ENCODE assay signal across 8 cellular contexts in genomic region chr17:28718317-28718672, GRCh38. TPM values are rescaled to one million over a fixed set of nuclear protein-coding genes. Genes with fewer than 3 reads are reported as not detected.
DNase-seq lines count a peak whose midpoint lies in the region; ATAC-seq and TF ChIP-seq lines count a peak whose summit lies in the region.

No MANE protein-coding gene starts in this region.

- TF ChIP-seq CTCF in CD4-positive, alpha-beta T cell (IDR thresholded peaks at IDR 0.05): no peak
- no peak for TF ChIP-seq CTCF in OCI-LY1 (IDR thresholded peaks at IDR 0.05; ENCODE audit: low read length)
- TF ChIP-seq CTCF in neural progenitor cell (IDR thresholded peaks at IDR 0.05): no peak

- H3K36me3 Mint-ChIP-seq in CD4-positive, alpha-beta T cell (ENCODE audit: low read depth): peaks cover 35% of the 10 kb centered on the region
- H3K36me3 Mint-ChIP-seq in effector memory CD8-positive, alpha-beta T cell (ENCODE audit: insufficient read depth): peaks cover 42% of the 10 kb centered on the region
- peaks cover 44% of the 10 kb centered on the region for H3K36me3 Mint-ChIP-seq in neural progenitor cell

- peak overlapping the region; percentile 79 for H3K27ac Mint-ChIP-seq in CD4-positive, alpha-beta T cell
- no peak overlapping the region for H3K27ac Mint-ChIP-seq in effector memory CD8-positive, alpha-beta T cell
- peak overlapping the region; percentile 87 for H3K27ac Mint-ChIP-seq in neural progenitor cell

- H3K9me3 ChIP-seq in CD4-positive, alpha-beta T cell (ENCODE audit: control insufficient read depth, low read length): no peaks in the 10 kb centered on the region
- H3K9me3 ChIP-seq in OCI-LY1 (ENCODE audit: low read length) (no peaks in the 10 kb centered on the region), neural progenitor cell (ENCODE audit: low read depth) (no peaks in the 10 kb centered on the region)

- no peaks in the 10 kb centered on the region for H4K20me1 ChIP-seq in OCI-LY1 (ENCODE audit: insufficient read depth, low read length)
- H4K20me1 ChIP-seq in neural progenitor cell (ENCODE audit: low read depth): peaks cover 34% of the 10 kb centered on the region

- H3K4me3 ChIP-seq in OCI-LY1 (ENCODE audit: low read depth, low read length, poor library complexity, severe bottlenecking) (no peak overlapping the region), neural progenitor cell (peak overlapping the region; percentile 88)

- H3K9me2 ChIP-seq in OCI-LY1 (ENCODE audit: low read depth, low read length): no peaks in the 10 kb centered on the region

- H3K9ac ChIP-seq in OCI-LY1 (ENCODE audit: low read length): no peak overlapping the region
- H3K9ac ChIP-seq in neural progenitor cell: no peak overlapping the region

- H3K79me2 ChIP-seq in OCI-LY1 (ENCODE audit: insufficient read depth, low read length) (peaks cover 18% of the 10 kb centered on the region), neural progenitor cell (ENCODE audit: low read depth) (peaks cover 58% of the 10 kb centered on the region)

- no peaks in the 10 kb centered on the region for H3K9me3 Mint-ChIP-seq in CD4-positive, alpha-beta T cell
- no peaks in the 10 kb centered on the region for H3K9me3 Mint-ChIP-seq in effector memory CD8-positive, alpha-beta T cell
- H3K9me3 Mint-ChIP-seq in neural progenitor cell: no peaks in the 10 kb centered on the region

- H3K4me3 Mint-ChIP-seq in CD4-positive, alpha-beta T cell: peak overlapping the region; percentile 79
- H3K4me3 Mint-ChIP-seq in effector memory CD8-positive, alpha-beta T cell: peak overlapping the region; percentile 20 to 52
- peak overlapping the region; percentile 88 for H3K4me3 Mint-ChIP-seq in neural progenitor cell

- H3F3A ChIP-seq in OCI-LY1 (ENCODE audit: insufficient read depth, low read length): peaks cover 8% of the 10 kb centered on the region; the same call in 1 of the 2 replicates
- H3F3A ChIP-seq in neural progenitor cell (ENCODE audit: low read depth): peaks cover 62% of the 10 kb centered on the region

- H3K36me3 ChIP-seq in OCI-LY1 (ENCODE audit: insufficient read depth, low read length) (peaks cover 34% of the 10 kb centered on the region), neural progenitor cell (peaks cover 7% of the 10 kb centered on the region)

- POLR2A ChIA-PET in CD4-positive, alpha-beta T cell (lab: Charles Lee): no interaction called here

- H2AFZ ChIP-seq in OCI-LY1 (ENCODE audit: low read length) (no peak overlapping the region), neural progenitor cell (replicated peaks) (no peak overlapping the region)

- H3K27me3 Mint-ChIP-seq in CD4-positive, alpha-beta T cell: peaks cover 35% of the 10 kb centered on the region
- peaks cover 0 to 25% of the 10 kb centered on the region in 2 donors for H3K27me3 Mint-ChIP-seq in effector memory CD8-positive, alpha-beta T cell
- peaks cover 11% of the 10 kb centered on the region for H3K27me3 Mint-ChIP-seq in neural progenitor cell (ENCODE audit: insufficient read depth, low read depth)

- H3K27me3 ChIP-seq in CD4-positive, alpha-beta T cell (ENCODE audit: control insufficient read depth, insufficient read depth, low read length): peaks cover 21% of the 10 kb centered on the region
- H3K27me3 ChIP-seq in OCI-LY1 (ENCODE audit: insufficient read depth, low read length): no peaks in the 10 kb centered on the region
- H3K27me3 ChIP-seq in neural progenitor cell: no peaks in the 10 kb centered on the region

- peaks cover 45% of the 10 kb centered on the region for H3K4me1 Mint-ChIP-seq in CD4-positive, alpha-beta T cell (ENCODE audit: low read depth)
- peaks cover 29 to 31% of the 10 kb centered on the region in 2 donors for H3K4me1 Mint-ChIP-seq in effector memory CD8-positive, alpha-beta T cell (ENCODE audit: low read depth in 2 of 2)
- peaks cover 58% of the 10 kb centered on the region for H3K4me1 Mint-ChIP-seq in neural progenitor cell

- no peak overlapping the region for H3K27ac ChIP-seq in CD4-positive, alpha-beta T cell (ENCODE audit: low read depth, low read length)
- H3K27ac ChIP-seq in OCI-LY1 (ENCODE audit: low read depth, low read length, poor library complexity, severe bottlenecking) (no peak overlapping the region), neural progenitor cell (peak overlapping the region; percentile 5)

- ATAC-seq in CD4-positive, alpha-beta T cell (ENCODE audit: poor library complexity): no peak
- ATAC-seq in effector memory CD8-positive, alpha-beta T cell (replicated peaks): no peak
- ATAC-seq in HG03280 (IDR thresholded peaks at IDR 0.05; ENCODE audit: unreplicated experiment): no peak

- H3K4me2 ChIP-seq in OCI-LY1 (ENCODE audit: low read length): peak overlapping the region; percentile 74; the same call in 1 of the 2 replicates
- H3K4me2 ChIP-seq in neural progenitor cell: peak overlapping the region; percentile 99

- intact Hi-C loops in CD4-positive, alpha-beta T cell (cut with DNase I, micrococcal nuclease): loop anchor here (2.0 to 10.0 kb wide), 4 partner anchors 55 to 363 kb away; partner anchors contain the start of genes DHRS13 (in 1 of the 2), PHF12 (in 1 of the 2), POLDIP2 (in 1 of the 2) and SUPT6H (in 1 of the 2)

- H3K4me1 ChIP-seq in OCI-LY1 (ENCODE audit: insufficient read depth, low read length, severe bottlenecking) (peaks cover 43% of the 10 kb centered on the region), neural progenitor cell (peaks cover 38% of the 10 kb centered on the region)

- DNase-seq in CD4-positive, alpha-beta T cell: no peak
- DNase-seq in effector memory CD8-positive, alpha-beta T cell: no peak
- DNase-seq in neural progenitor cell (ENCODE audit: low spot score): peak; percentile 49
- no peak for DNase-seq in activated CD4-positive, CD25-positive, alpha-beta regulatory T cell treated with anti-CD3 and anti-CD28 coated beads, Interleukin-2, amount 50 U/mL, for 72 hours
- no peak for DNase-seq in NCI-H1930 (lab: John Stamatoyannopoulos, UW)
- no peak for DNase-seq in GF-D8 (lab: John Stamatoyannopoulos, UW)

- CTCF ChIA-PET in CD4-positive, alpha-beta T cell (lab: Charles Lee): no interaction called here

RNA-seq across cellular contexts. Expression of gene RAB34, which starts 0.6 kb away (rescaled TPM):
- 10 to 100 TPM; 20.7 to 21.3 TPM for total RNA-seq in CD4-positive, alpha-beta T cell
- 82.8 and 133 TPM in 2 replicates for total RNA-seq in neural progenitor cell (ENCODE audit: low replicate concordance)

RNA-seq across cellular contexts. Expression of gene RPL23A, which starts 1.5 kb away (rescaled TPM):
- total RNA-seq in CD4-positive, alpha-beta T cell: 1,000 to 10,000 TPM; 3,393 to 3,457 TPM
- total RNA-seq in neural progenitor cell (ENCODE audit: low replicate concordance): 581 and 932 TPM in 2 replicates

RNA-seq across cellular contexts. Expression of gene PROCA1, which starts 6.6 kb away (rescaled TPM):
- total RNA-seq in CD4-positive, alpha-beta T cell: 1 to 10 TPM; 3.5 to 4.1 TPM
- 12.5 and 32.7 TPM in 2 replicates for total RNA-seq in neural progenitor cell (ENCODE audit: low replicate concordance)

RNA-seq across cellular contexts. Expression of gene TLCD1, which starts 7.7 kb away (rescaled TPM):
- total RNA-seq in CD4-positive, alpha-beta T cell: under 1 TPM; 0.39 to 0.60 TPM
- total RNA-seq in neural progenitor cell (ENCODE audit: low replicate concordance): 10.0 and 13.4 TPM in 2 replicates

RNA-seq across cellular contexts. Expression of gene NEK8, which starts 10.3 kb away (rescaled TPM):
- 1 to 10 TPM; 4.7 to 5.2 TPM for total RNA-seq in CD4-positive, alpha-beta T cell
- 3.7 and 9.2 TPM in 2 replicates for total RNA-seq in neural progenitor cell (ENCODE audit: low replicate concordance)

Comparison
In these comparisons a context has a peak if more than half of its experiments do, and no peak if none do; other contexts are left out.
1. H3K27ac Mint-ChIP-seq: peak in CD4-positive, alpha-beta T cell (single experiment) and neural progenitor cell (single experiment); none in effector memory CD8-positive, alpha-beta T cell (0 of 2).
2. H3K4me3 Mint-ChIP-seq: peak in every context shown above with its lines; median percentile 88 in neural progenitor cell; 79 in CD4-positive, alpha-beta T cell; 36 in effector memory CD8-positive, alpha-beta T cell.